Comparison of ENCODE assay signal across 25 cellular contexts in the genomic region with DNA sequence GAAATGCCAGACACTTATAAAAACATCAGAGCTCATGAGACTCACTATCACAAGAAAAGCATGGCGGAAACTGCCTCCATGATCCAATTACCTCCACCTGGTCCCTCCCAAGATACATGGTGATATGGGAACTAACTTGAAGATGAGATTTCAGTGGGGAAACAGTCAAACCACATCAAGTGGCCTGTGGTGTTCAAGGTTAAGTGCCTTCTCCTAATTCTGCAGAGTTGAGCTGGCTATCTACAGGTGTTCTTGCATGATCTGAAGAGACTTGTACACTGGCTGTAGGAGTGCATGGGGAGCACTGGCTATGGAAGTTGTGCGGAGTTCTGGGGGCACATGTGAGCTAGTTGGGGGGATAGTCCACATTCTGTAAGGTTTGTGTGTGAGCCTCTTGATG. TPM values are rescaled to one million over a fixed set of nuclear protein-coding genes. Genes with fewer than 3 reads are reported as not detected.
A peak's percentile ranks its signal among the peaks of the same experiment; 100 is the strongest.
DNase-seq lines count a peak whose midpoint lies in the region; ATAC-seq and TF ChIP-seq lines count a peak whose summit lies in the region.
"Had no signal": no experiment of that assay in that cellular context is flagged by ENCODE, and none has a peak within 500 bp of the region (broad histone marks: within the 10 kb centered on the region; RNA-seq: fewer than 3 reads in every experiment).

No MANE protein-coding gene starts in this region.

- CTCF ChIA-PET in activated CD8-positive, alpha-beta T cell treated with anti-CD3 and anti-CD28 coated beads, Interleukin-2, amount 10 ng/mL, durations not matched to agents 7 days and 5 days (lab: Charles Lee) = no interaction called here
- CTCF ChIA-PET in activated CD8-positive, alpha-beta T cell treated with anti-CD3 and anti-CD28 coated beads for 36 hours (lab: Charles Lee) = interaction anchor here (1.8 to 4.0 kb wide), 2 partner anchors 11 to 97 kb away, joined by 5 to 12 read pairs; no protein-coding TSS in a partner anchor
- CTCF ChIA-PET in CD8-positive, alpha-beta T cell (lab: Charles Lee) = no interaction called here

- no peak overlapping the region for H2AFZ ChIP-seq in Loucy (ENCODE audit: low read length)

- no peaks in the 10 kb centered on the region for H3K79me2 ChIP-seq in Loucy (ENCODE audit: insufficient read depth, low read length)

- peaks cover 4% of the 10 kb centered on the region for H3K9me3 ChIP-seq in CD8-positive, alpha-beta T cell (ENCODE audit: low read length)
- peaks cover 22% of the 10 kb centered on the region for H3K9me3 ChIP-seq in Loucy (ENCODE audit: insufficient read depth, low read depth, low read length)
- H3K9me3 ChIP-seq in heart right ventricle = peaks cover 0 to 37% (median 20%) of the 10 kb centered on the region in 11 donors
- H3K9me3 ChIP-seq: Caco-2, SJSA1 had no signal

- H3K4me3 Mint-ChIP-seq in activated CD8-positive, alpha-beta T cell treated with anti-CD3 and anti-CD28 coated beads, Interleukin-2, amount 10 ng/mL, durations not matched to agents 7 days and 5 days = no peak overlapping the region
- no peak overlapping the region for H3K4me3 Mint-ChIP-seq in activated CD8-positive, alpha-beta T cell treated with anti-CD3 and anti-CD28 coated beads for 36 hours
- H3K4me3 Mint-ChIP-seq in CD8-positive, alpha-beta T cell = peak overlapping the region; percentile 30
- H3K4me3 Mint-ChIP-seq: CD4-positive, alpha-beta T cell had no signal

- no peak for TF ChIP-seq CTCF in activated CD8-positive, alpha-beta T cell treated with anti-CD3 and anti-CD28 coated beads for 36 hours (IDR thresholded peaks at IDR 0.05)
- TF ChIP-seq CTCF in CD8-positive, alpha-beta T cell (IDR thresholded peaks at IDR 0.05) = no peak
- TF ChIP-seq CTCF in Loucy (conservative IDR thresholded peaks at IDR 0.05; ENCODE audit: low read length) (no peak), heart right ventricle (IDR thresholded peaks at IDR 0.05) (no peak)

- no peak overlapping the region for H3K9ac ChIP-seq in Loucy (ENCODE audit: low read depth, low read length, poor library complexity, severe bottlenecking)
- H3K9ac ChIP-seq: BLaER1 treated with 17β-estradiol and CSF1 and Interleukin-3, amounts not matched to agents 10 nM and 100 nM had no signal

- peak overlapping the region; percentile 35 for H3K4me2 ChIP-seq in Loucy (ENCODE audit: low read depth, low read length, poor library complexity, severe bottlenecking)
- H3K4me2 ChIP-seq: BLaER1 treated with 17β-estradiol and CSF1 and Interleukin-3, amounts not matched to agents 10 nM and 100 nM had no signal

- H3K27ac Mint-ChIP-seq in activated CD8-positive, alpha-beta T cell treated with anti-CD3 and anti-CD28 coated beads, Interleukin-2, amount 10 ng/mL, durations not matched to agents 7 days and 5 days = peak overlapping the region; percentile 47
- no peak overlapping the region for H3K27ac Mint-ChIP-seq in activated CD8-positive, alpha-beta T cell treated with anti-CD3 and anti-CD28 coated beads for 36 hours
- H3K27ac Mint-ChIP-seq in CD8-positive, alpha-beta T cell = no peak overlapping the region
- H3K27ac Mint-ChIP-seq: CD4-positive, alpha-beta T cell had no signal

- H3K4me1 Mint-ChIP-seq in activated CD8-positive, alpha-beta T cell treated with anti-CD3 and anti-CD28 coated beads, Interleukin-2, amount 10 ng/mL, durations not matched to agents 7 days and 5 days (ENCODE audit: low read depth) = peaks cover 31% of the 10 kb centered on the region
- peaks cover 29% of the 10 kb centered on the region for H3K4me1 Mint-ChIP-seq in activated CD8-positive, alpha-beta T cell treated with anti-CD3 and anti-CD28 coated beads for 36 hours (ENCODE audit: low read depth)
- H3K4me1 Mint-ChIP-seq in CD8-positive, alpha-beta T cell (ENCODE audit: low read depth) = peaks cover 25% of the 10 kb centered on the region

- peaks cover 32% of the 10 kb centered on the region for H3K9me3 Mint-ChIP-seq in activated CD8-positive, alpha-beta T cell treated with anti-CD3 and anti-CD28 coated beads, Interleukin-2, amount 10 ng/mL, durations not matched to agents 7 days and 5 days (ENCODE audit: insufficient read depth)
- H3K9me3 Mint-ChIP-seq in activated CD8-positive, alpha-beta T cell treated with anti-CD3 and anti-CD28 coated beads for 36 hours = peaks cover 25% of the 10 kb centered on the region
- peaks cover 19% of the 10 kb centered on the region for H3K9me3 Mint-ChIP-seq in CD8-positive, alpha-beta T cell

- H3K36me3 Mint-ChIP-seq in activated CD8-positive, alpha-beta T cell treated with anti-CD3 and anti-CD28 coated beads, Interleukin-2, amount 10 ng/mL, durations not matched to agents 7 days and 5 days (ENCODE audit: low read depth) = peaks cover 22% of the 10 kb centered on the region
- H3K36me3 Mint-ChIP-seq in activated CD8-positive, alpha-beta T cell treated with anti-CD3 and anti-CD28 coated beads for 36 hours (ENCODE audit: low read depth) = peaks cover 7% of the 10 kb centered on the region
- H3K36me3 Mint-ChIP-seq in CD8-positive, alpha-beta T cell = peaks cover 6% of the 10 kb centered on the region

- peaks cover 3% of the 10 kb centered on the region for H4K20me1 ChIP-seq in Loucy (ENCODE audit: insufficient read depth, low read length, poor library complexity, severe bottlenecking)
- H4K20me1 ChIP-seq: BLaER1 treated with 17β-estradiol and CSF1 and Interleukin-3, amounts not matched to agents 10 nM and 100 nM had no signal

- POLR2A ChIA-PET in activated CD8-positive, alpha-beta T cell treated with anti-CD3 and anti-CD28 coated beads, Interleukin-2, amount 10 ng/mL, durations not matched to agents 7 days and 5 days (lab: Charles Lee) = no interaction called here
- POLR2A ChIA-PET in activated CD8-positive, alpha-beta T cell treated with anti-CD3 and anti-CD28 coated beads for 36 hours (lab: Charles Lee) = no interaction called here
- POLR2A ChIA-PET in CD8-positive, alpha-beta T cell (lab: Charles Lee) = no interaction called here

- H3K27me3 ChIP-seq in CD8-positive, alpha-beta T cell (ENCODE audit: insufficient read depth, low read length) = no peaks in the 10 kb centered on the region
- H3K27me3 ChIP-seq in Loucy (ENCODE audit: insufficient read depth, low read length, poor library complexity, severe bottlenecking) (peaks cover 64% of the 10 kb centered on the region), heart right ventricle (no peaks in the 10 kb centered on the region)
- H3K27me3 ChIP-seq: SJSA1 had no signal

- H3K27ac ChIP-seq in CD8-positive, alpha-beta T cell (ENCODE audit: low read depth, low read length) = no peak overlapping the region
- no peak overlapping the region for H3K27ac ChIP-seq in heart right ventricle
- H3K27ac ChIP-seq: BLaER1 treated with 17β-estradiol and CSF1 and Interleukin-3, amounts not matched to agents 10 nM and 100 nM; HL-60; SJSA1 had no signal

- DNase-seq in activated CD8-positive, alpha-beta T cell treated with anti-CD3 and anti-CD28 coated beads, Interleukin-2, amount 10 ng/mL, durations not matched to agents 7 days and 5 days = peak; percentile 30
- no peak for DNase-seq in activated CD8-positive, alpha-beta T cell treated with anti-CD3 and anti-CD28 coated beads for 36 hours
- DNase-seq in CD8-positive, alpha-beta T cell = no peak
- DNase-seq in islet precursor cell = peak; percentile 22
- no peak for DNase-seq in heart right ventricle
- DNase-seq: AML-193; Caco-2; CD4-positive, alpha-beta T cell; EL; GDM1; HCEC 1CT; NCI-H1048; NCI-H1417; NCI-H1694; NCI-H446 treated with DMSO at 0.1 percent for 48 hours; NCI-H526; NCI-H82; Right ventricle myocardium superior had no signal

- 94 to 98% methylated on average over 2 of the region's 2 CpGs for WGBS in heart right ventricle, 2 donors

- ATAC-seq in activated CD8-positive, alpha-beta T cell treated with anti-CD3 and anti-CD28 coated beads, Interleukin-2, amount 10 ng/mL, durations not matched to agents 7 days and 5 days = peak; percentile 58
- ATAC-seq in activated CD8-positive, alpha-beta T cell treated with anti-CD3 and anti-CD28 coated beads for 36 hours = no peak
- ATAC-seq in CD8-positive, alpha-beta T cell = no peak
- ATAC-seq in HG02588 (IDR thresholded peaks at IDR 0.05; ENCODE audit: unreplicated experiment) (no peak), GM19463 (IDR thresholded peaks at IDR 0.05; ENCODE audit: unreplicated experiment) (no peak), heart right ventricle (no peak)
- ATAC-seq: K562 had no signal

- peaks cover 5% of the 10 kb centered on the region; the same call in 1 of the 2 replicates for H3F3A ChIP-seq in Loucy (ENCODE audit: low read depth)

- H3K27me3 Mint-ChIP-seq in activated CD8-positive, alpha-beta T cell treated with anti-CD3 and anti-CD28 coated beads, Interleukin-2, amount 10 ng/mL, durations not matched to agents 7 days and 5 days (ENCODE audit: low read depth) = peaks cover 15% of the 10 kb centered on the region
- peaks cover 3% of the 10 kb centered on the region for H3K27me3 Mint-ChIP-seq in activated CD8-positive, alpha-beta T cell treated with anti-CD3 and anti-CD28 coated beads for 36 hours
- peaks cover 2% of the 10 kb centered on the region for H3K27me3 Mint-ChIP-seq in CD8-positive, alpha-beta T cell (ENCODE audit: low read depth)

- H3K4me1 ChIP-seq in CD8-positive, alpha-beta T cell (ENCODE audit: insufficient read depth, low read length) = peaks cover 17% of the 10 kb centered on the region
- H3K4me1 ChIP-seq in Loucy (ENCODE audit: insufficient read depth, low read length, poor library complexity, severe bottlenecking) (peaks cover 18% of the 10 kb centered on the region), heart right ventricle (peaks cover 0 to 3% (median 0%) of the 10 kb centered on the region in 9 donors)
- H3K4me1 ChIP-seq: Caco-2, SJSA1 had no signal

- intact Hi-C loops in activated CD8-positive, alpha-beta T cell treated with anti-CD3 and anti-CD28 coated beads for 36 hours (cut with micrococcal nuclease) = loop anchor here (5.0 kb wide), 1 partner anchor 95 kb away; no protein-coding TSS in a partner anchor
- intact Hi-C loops in CD8-positive, alpha-beta T cell (cut with DNase I, micrococcal nuclease) = loop anchor here in 1 of 2 experiments (10.0 kb wide), 1 partner anchor 1322 kb away; a partner anchor contains a TSS
- intact Hi-C loops in heart right ventricle (cut with DNase I) = loop anchor here in 4 of 10 donors (5.0 to 10.0 kb wide), 3 partner anchors 682 to 1172 kb away; no protein-coding TSS in a partner anchor

- no peaks in the 10 kb centered on the region for H3K36me3 ChIP-seq in CD8-positive, alpha-beta T cell (ENCODE audit: insufficient read depth, low read length)
- H3K36me3 ChIP-seq in Loucy (ENCODE audit: insufficient read depth, low read length) = no peaks in the 10 kb centered on the region
- H3K36me3 ChIP-seq in heart right ventricle = no peaks in the 10 kb centered on the region
- H3K36me3 ChIP-seq: SJSA1 had no signal

- no peak overlapping the region for H3K4me3 ChIP-seq in CD8-positive, alpha-beta T cell (ENCODE audit: low read depth, low read length)
- H3K4me3 ChIP-seq in Loucy (ENCODE audit: low read length, poor library complexity, severe bottlenecking) (no peak overlapping the region), heart right ventricle (no peak overlapping the region)
- H3K4me3 ChIP-seq: BLaER1 treated with 17β-estradiol and CSF1 and Interleukin-3, amounts not matched to agents 10 nM and 100 nM; K562; SJSA1 had no signal

- no peaks in the 10 kb centered on the region for H3K9me2 ChIP-seq in Loucy (replicated peaks; ENCODE audit: low read depth, low read length)

RNA-seq across cellular contexts. Expression of gene CKS2, which starts 34.0 kb away (rescaled TPM):
- 100 to 1,000 TPM; 204 TPM for total RNA-seq in activated CD8-positive, alpha-beta T cell treated with anti-CD3 and anti-CD28 coated beads, Interleukin-2, amount 10 ng/mL, durations not matched to agents 7 days and 5 days
- 100 to 1,000 TPM; 221 to 230 TPM for total RNA-seq in activated CD8-positive, alpha-beta T cell treated with anti-CD3 and anti-CD28 coated beads for 36 hours
- total RNA-seq in CD8-positive, alpha-beta T cell = 1 to 10 TPM; 8.4 to 9.3 TPM
- 10 to 100 TPM in 2 of 10 donors, 1 to 10 TPM in 8; 1.5 to 12.2 (median 5.4) TPM for total RNA-seq in heart right ventricle
- polyA plus RNA-seq in heart right ventricle = 10 to 100 TPM in 1 of 2 donors, 1 to 10 TPM in 1; 7.9 to 24.3 TPM

RNA-seq across cellular contexts. Expression of gene SECISBP2, which starts 41.3 kb away (rescaled TPM):
- 10 to 100 TPM; 35.8 to 37.5 TPM for total RNA-seq in activated CD8-positive, alpha-beta T cell treated with anti-CD3 and anti-CD28 coated beads, Interleukin-2, amount 10 ng/mL, durations not matched to agents 7 days and 5 days
- 10 to 100 TPM; 40.4 to 42.5 TPM for total RNA-seq in activated CD8-positive, alpha-beta T cell treated with anti-CD3 and anti-CD28 coated beads for 36 hours
- 10 to 100 TPM; 90.2 to 92.1 TPM for total RNA-seq in CD8-positive, alpha-beta T cell
- total RNA-seq in heart right ventricle = 10 to 100 TPM; 13.9 to 18.8 (median 17.0) TPM
- polyA plus RNA-seq in heart right ventricle = 10 to 100 TPM; 15.7 to 20.1 TPM

Comparison
In these comparisons a context has a peak if more than half of its experiments do, and no peak if none do; other contexts are left out.
1. DNase-seq: peak in activated CD8-positive, alpha-beta T cell treated with anti-CD3 and anti-CD28 coated beads, Interleukin-2, amount 10 ng/mL, durations not matched to agents 7 days and 5 days (single experiment) and islet precursor cell (single experiment); none in activated CD8-positive, alpha-beta T cell treated with anti-CD3 and anti-CD28 coated beads for 36 hours (single experiment), CD8-positive, alpha-beta T cell (0 of 7) and heart right ventricle (0 of 2).
2. RNA of gene CKS2, which starts 34.0 kb away (total RNA-seq): 221 to 230 TPM in activated CD8-positive, alpha-beta T cell treated with anti-CD3 and anti-CD28 coated beads for 36 hours and 204 TPM in activated CD8-positive, alpha-beta T cell treated with anti-CD3 and anti-CD28 coated beads, Interleukin-2, amount 10 ng/mL, durations not matched to agents 7 days and 5 days; 8.4 to 9.3 TPM in CD8-positive, alpha-beta T cell and 1.5 to 12.2 TPM in heart right ventricle; every median in the first group is over 10 times any median in the second.